Comparison of ENCODE assay signal across 1 cellular context in the genomic region with DNA sequence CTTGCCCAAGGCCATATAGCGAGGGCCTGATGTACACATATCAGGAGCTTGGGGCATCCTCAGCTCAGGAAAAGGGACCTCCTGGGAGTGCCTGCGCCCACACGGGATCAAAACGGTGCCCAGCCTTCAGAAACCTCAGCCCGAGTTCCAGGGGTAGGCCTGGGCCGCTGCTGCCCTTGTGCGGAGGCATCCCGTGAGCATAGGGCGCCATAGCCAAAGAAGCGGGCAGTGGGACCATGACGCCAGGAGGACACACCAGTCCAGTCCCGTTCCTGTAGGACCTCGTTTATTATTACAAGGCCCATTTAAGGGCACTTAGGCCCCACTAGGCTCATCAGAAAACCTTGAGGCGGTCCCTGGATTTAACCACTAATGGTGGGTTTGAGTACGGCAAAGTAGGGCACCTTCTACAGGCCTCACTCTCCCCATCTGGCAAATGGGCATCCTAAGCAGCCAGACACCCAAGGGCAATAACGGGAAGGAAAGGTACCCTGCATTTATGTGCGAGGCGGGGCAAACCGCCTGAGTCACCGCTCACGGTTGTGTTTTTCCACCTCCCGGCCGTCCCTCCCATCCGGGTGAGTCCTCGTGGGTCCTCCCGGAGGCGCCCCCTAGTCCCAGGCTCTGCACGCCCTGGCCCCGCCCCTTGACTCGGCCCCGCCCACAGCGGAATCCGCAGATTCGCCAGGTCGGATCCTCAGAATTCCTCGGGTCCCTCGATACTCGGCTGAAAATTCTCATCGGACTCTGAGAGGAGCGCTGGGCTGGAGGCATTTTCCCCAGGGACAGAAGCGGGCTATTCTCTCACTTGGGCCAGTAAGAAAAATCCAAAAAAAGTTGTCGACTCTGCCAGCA.
TF ChIP-seq lines count a peak whose summit lies in the region.

No MANE protein-coding gene starts in this region.

TF ChIP-seq in neural cell, 6 proteins besides CTCF, POLR2A, EP300 and RAD21:
- TF ChIP-seq REST (IDR thresholded peaks at IDR 0.05; ENCODE audit: borderline replicate concordance) (peak; percentile 61), TAF1 (IDR thresholded peaks at IDR 0.05; ENCODE audit: low read depth) (no peak), POLR2AphosphoS5 (IDR thresholded peaks at IDR 0.05) (no peak)
